Comparison of ENCODE assay signal across 23 cellular contexts in genomic region chr20:48745330-48745729, GRCh38.
A peak's percentile ranks its signal among the peaks of the same experiment; 100 is the strongest.
DNase-seq lines count a peak whose midpoint lies in the region; ATAC-seq, FAIRE-seq and TF ChIP-seq lines count a peak whose summit lies in the region.
"Had no signal": no experiment of that assay in that cellular context is flagged by ENCODE, and none has a peak within 500 bp of the region (broad histone marks: within the 10 kb centered on the region; RNA-seq: fewer than 3 reads in every experiment).

No MANE protein-coding gene starts in this region.

- no peaks in the 10 kb centered on the region for H3K79me2 ChIP-seq in K562 (ENCODE audit: control insufficient read depth, insufficient read depth, low read length)

- 43% methylated on average over 6 of the region's 6 CpGs for WGBS in K562 (ENCODE audit: insufficient coverage, low coverage, missing lambda C conversion rate)

- intact Hi-C loops in K562 (cut with micrococcal nuclease): no loop called here
- intact Hi-C loops in mucosa of descending colon (cut with DNase I, micrococcal nuclease): no loop called here
- intact Hi-C loops in uterus (cut with DNase I; ENCODE audit: low total_unique reads): no loop called here

- in situ Hi-C loops in K562 (cut with MboI): no loop called here

- CTCF ChIA-PET in K562 (lab: Yijun Ruan, JAX; ENCODE audit: low intra/inter-chr PET ratio): no interaction called here

- peaks cover 0 to 6% of the 10 kb centered on the region in 2 experiments; a peak in 1 of 5 replicates for H3K4me1 ChIP-seq in K562 (replicated peaks in 1 of 2; ENCODE audit: control insufficient read depth in 2 of 2, insufficient read depth in 2 of 2, low read length in 2 of 2)
- no peaks in the 10 kb centered on the region for H3K4me1 ChIP-seq in mucosa of descending colon (ENCODE audit: low read depth)
- H3K4me1 ChIP-seq in uterus: no peaks in the 10 kb centered on the region
- H3K4me1 ChIP-seq: vagina had no signal

- TF ChIP-seq EP300 in K562 (IDR thresholded peaks at IDR 0.05; ENCODE audit: low read length): no peak

- TF ChIP-seq CTCF in K562 (IDR thresholded peaks at IDR 0.05 in 2 of 3, conservative IDR thresholded peaks at IDR 0.05 in 1 of 3; ENCODE audit: insufficient read depth in 2 of 3, low read depth in 1 of 3, low read length in 3 of 3) (no peak), mucosa of descending colon (IDR thresholded peaks at IDR 0.05) (no peak), uterus (IDR thresholded peaks at IDR 0.05) (no peak)

- TF ChIP-seq RAD21 in K562 (CRISPR knock-in tag; conservative IDR thresholded peaks at IDR 0.05 in 1 of 2, IDR thresholded peaks at IDR 0.05 in 1 of 2): no peak

- ATAC-seq in K562 (no peak), mucosa of descending colon (peak; percentile 44)
- ATAC-seq: GM23338, right cardiac atrium had no signal

- no TSS peak for BruUV-seq in K562 (replicated peaks; lab: Mats Ljungman, UMichigan)

- H2AFZ ChIP-seq in K562 (ENCODE audit: low read depth, low read length): no peak overlapping the region
- H2AFZ ChIP-seq: GM23338 had no signal

- TF ChIP-seq POLR2A in K562 (conservative IDR thresholded peaks at IDR 0.05) (no peak), uterus (IDR thresholded peaks at IDR 0.05) (no peak)

- DNase-seq in SIG-M5 treated with dmso at 0.1 percent for 504 hours (lab: John Stamatoyannopoulos, UW; ENCODE audit: unreplicated experiment): peak; percentile 70
- DNase-seq in SIG-M5 (lab: John Stamatoyannopoulos, UW): no peak
- peak; percentile 52 for DNase-seq in HuH-7.5 (ENCODE audit: low spot score)
- DNase-seq in K562 (ENCODE audit: extremely low read depth in 1 of 4, low spot score in 3 of 4): peak in 1 of 4 experiments; percentile 23
- no peak for DNase-seq in mucosa of descending colon
- DNase-seq in NCI-H1436 treated with DMSO at 0.1 percent for 48 hours (lab: John Stamatoyannopoulos, UW): no peak
- no peak for DNase-seq in activated CD8-positive, alpha-beta memory T cell treated with anti-CD3 and anti-CD28 coated beads, Interleukin-2, amount 50 U/mL, for 4 hours
- no peak for DNase-seq in uterus
- DNase-seq: 8988T; activated CD4-positive, alpha-beta T cell treated with anti-CD3 and anti-CD28 coated beads for 4 hours; activated effector memory CD4-positive, alpha-beta T cell treated with Interleukin-2 at 50 U/mL for 16 hours; DMS153; mesenchymal stem cell; naive B cell; NCI-H1092; NCI-H510A treated with DMSO at 0.1 percent for 48 hours; right cardiac atrium; stimulated activated CD4-positive, alpha-beta T cell treated with anti-CD3 and anti-CD28 coated beads, Interleukin-15, amount 100 ng/mL, for 24 hours had no signal

- H3K9me3 ChIP-seq in K562 (replicated peaks; ENCODE audit: control insufficient read depth, insufficient read depth, low read depth, low read length) (no peaks in the 10 kb centered on the region), mucosa of descending colon (no peaks in the 10 kb centered on the region), uterus (no peaks in the 10 kb centered on the region)
- H3K9me3 ChIP-seq: vagina had no signal

- H3K9me1 ChIP-seq in K562 (ENCODE audit: control insufficient read depth, insufficient read depth, low read length): no peaks in the 10 kb centered on the region

- no peak overlapping the region for H3K9ac ChIP-seq in K562 (ENCODE audit: insufficient read depth in 1 of 2, low read depth in 2 of 2, low read length in 2 of 2)

- H3K27ac ChIP-seq in K562 (ENCODE audit: extremely low read depth, low read depth, low read length) (no peak overlapping the region), uterus (no peak overlapping the region)
- H3K27ac ChIP-seq: C4-2B, vagina had no signal

- FAIRE-seq in K562 (lab: Jason Lieb, UNC): no peak
- FAIRE-seq: bronchial epithelial cell, G401.6 had no signal

- H3K36me3 ChIP-seq in K562 (ENCODE audit: control insufficient read depth, insufficient read depth, low read length) (peaks cover 2% of the 10 kb centered on the region; the same call in 1 of the 3 replicates), mucosa of descending colon (ENCODE audit: low read depth) (no peaks in the 10 kb centered on the region), uterus (no peaks in the 10 kb centered on the region)
- H3K36me3 ChIP-seq: vagina had no signal

- no peak overlapping the region for H3K4me2 ChIP-seq in K562 (ENCODE audit: insufficient read depth, low read length)
- H3K4me2 ChIP-seq: GM23338 had no signal

- H3K4me3 ChIP-seq in K562 (no peak overlapping the region), mucosa of descending colon (no peak overlapping the region), uterus (no peak overlapping the region)
- H3K4me3 ChIP-seq: GM23338, vagina had no signal

- POLR2A ChIA-PET in K562 (lab: Yijun Ruan, JAX): no interaction called here

- no peaks in the 10 kb centered on the region for H4K20me1 ChIP-seq in K562 (replicated peaks; ENCODE audit: control insufficient read depth, insufficient read depth, low read length)

- H3K27me3 ChIP-seq in K562 (ENCODE audit: control insufficient read depth in 2 of 2, insufficient read depth in 2 of 2, low read length in 2 of 2) (no peaks in the 10 kb centered on the region), uterus (no peaks in the 10 kb centered on the region)
- H3K27me3 ChIP-seq: vagina had no signal

TF ChIP-seq in K562, 482 proteins besides CTCF, POLR2A, EP300 and RAD21:
- TF ChIP-seq ESRRA (IDR thresholded peaks at IDR 0.05; ENCODE audit: borderline replicate concordance, low read depth) (peak; percentile 56; the same call in 1 of the 2 replicates), BRD4 (IDR thresholded peaks at IDR 0.05) (no peak), THRA (IDR thresholded peaks at IDR 0.05) (no peak), PBX2 (CRISPR knock-in tag; IDR thresholded peaks at IDR 0.05; ENCODE audit: low read depth) (no peak), PBX2 (tag; conservative IDR thresholded peaks at IDR 0.05; ENCODE audit: low read depth) (0 out of 2 replicates have a peak, but pooled peaks have one; percentile 39), SETDB1 (IDR thresholded peaks at IDR 0.05; ENCODE audit: low read length) (no peak), TAF9B (IDR thresholded peaks at IDR 0.05; ENCODE audit: partially characterized antibody) (no peak)
TF ChIP-seq in K562: peak in this region for 2.

Comparison
In these comparisons a context has a peak if more than half of its experiments do, and no peak if none do; other contexts are left out.
1. DNase-seq: peak in SIG-M5 treated with dmso at 0.1 percent for 504 hours (single experiment) and HuH-7.5 (single experiment); none in SIG-M5 (single experiment), mucosa of descending colon (0 of 3), NCI-H1436 treated with DMSO at 0.1 percent for 48 hours (single experiment), activated CD8-positive, alpha-beta memory T cell treated with anti-CD3 and anti-CD28 coated beads, Interleukin-2, amount 50 U/mL, for 4 hours (single experiment) and uterus (0 of 2).